Comparison of ENCODE assay signal across 26 cellular contexts in genomic region chr4:7379719-7380118, GRCh38. TPM values are rescaled to one million over a fixed set of nuclear protein-coding genes. Genes with fewer than 3 reads are reported as not detected.
"Had no signal": no experiment of that assay in that cellular context is flagged by ENCODE, and none has a peak within 500 bp of the region (broad histone marks: within the 10 kb centered on the region; RNA-seq: fewer than 3 reads in every experiment).

No MANE protein-coding gene starts in this region.

- H3K27ac ChIP-seq: adrenal gland had no signal

- H3K36me3 ChIP-seq: adrenal gland had no signal

- H3K4me3 Mint-ChIP-seq: activated CD8-positive, alpha-beta T cell treated with anti-CD3 and anti-CD28 coated beads, Interleukin-2, amount 10 ng/mL, durations not matched to agents 7 days and 5 days; activated naive CD8-positive, alpha-beta T cell treated with anti-CD3 and anti-CD28 coated beads, Interleukin-2, amount 10 ng/mL, durations not matched to agents 7 days and 5 days; T-helper 1 cell treated with Interleukin-12 subunit alpha and Interleukin-12 subunit beta and Interleukin-4 antibody, amounts not matched to agents 30 μg/mL and 1 μg/mL, for 36 hours; WTC11 had no signal

- H3K36me3 Mint-ChIP-seq: activated naive CD8-positive, alpha-beta T cell treated with anti-CD3 and anti-CD28 coated beads, Interleukin-2, amount 10 ng/mL, durations not matched to agents 7 days and 5 days; WTC11 had no signal

- H3K4me3 ChIP-seq: adrenal gland had no signal

- H3K27ac Mint-ChIP-seq: activated CD8-positive, alpha-beta T cell treated with anti-CD3 and anti-CD28 coated beads, Interleukin-2, amount 10 ng/mL, durations not matched to agents 7 days and 5 days; activated naive CD8-positive, alpha-beta T cell treated with anti-CD3 and anti-CD28 coated beads, Interleukin-2, amount 10 ng/mL, durations not matched to agents 7 days and 5 days; T-helper 1 cell treated with Interleukin-12 subunit alpha and Interleukin-12 subunit beta and Interleukin-4 antibody, amounts not matched to agents 30 μg/mL and 1 μg/mL, for 36 hours; WTC11 had no signal

- H3K27me3 ChIP-seq: adrenal gland had no signal

- DNase-seq: activated CD4-positive, alpha-beta T cell treated with anti-CD3 and anti-CD28 coated beads for 48 hours; activated CD4-positive, alpha-beta T cell treated with anti-CD3 and anti-CD28 coated beads, Interleukin-2, amount 50 U/mL, for 4 hours; activated CD4-positive, CD25-positive, alpha-beta regulatory T cell treated with anti-CD3 and anti-CD28 coated beads, Interleukin-2, amount 50 U/mL, for 72 hours; activated CD8-positive, alpha-beta memory T cell treated with anti-CD3 and anti-CD28 coated beads, Interleukin-2, amount 50 U/mL, for 48 hours; activated CD8-positive, alpha-beta T cell treated with anti-CD3 and anti-CD28 coated beads, Interleukin-2, amount 10 ng/mL, durations not matched to agents 7 days and 5 days; activated naive CD4-positive, alpha-beta T cell treated with anti-CD3 and anti-CD28 coated beads, Interleukin-2, amount 50 U/mL, for 16 hours; activated naive CD8-positive, alpha-beta T cell treated with anti-CD3 and anti-CD28 coated beads, Interleukin-2, amount 10 ng/mL, durations not matched to agents 7 days and 5 days; activated T-cell treated with anti-CD3 and anti-CD28 coated beads, Interleukin-2, amount 50 U/mL, for 1 hour; adrenal gland; IMR-90; Kasumi-1; KBM-7; NCI-H1105 treated with DMSO at 0.1 percent for 48 hours; NCI-H1436 treated with DMSO at 0.1 percent for 48 hours; NCI-H187 treated with DMSO at 0.1 percent for 48 hours; NCI-H2081 treated with DMSO at 0.1 percent for 48 hours; NCI-H446 treated with DMSO at 0.1 percent for 48 hours; NCI-H526; NCI-H774; RPMI8226; SHP77 treated with DMSO at 0.1 percent for 48 hours had no signal

- ATAC-seq: activated CD8-positive, alpha-beta T cell treated with anti-CD3 and anti-CD28 coated beads, Interleukin-2, amount 10 ng/mL, durations not matched to agents 7 days and 5 days; Panc1; WTC11 had no signal

- H3K9me3 ChIP-seq: adrenal gland had no signal

- H3K4me1 ChIP-seq: adrenal gland had no signal

- H3K4me1 Mint-ChIP-seq: WTC11 had no signal

RNA-seq across cellular contexts. Expression of gene PSAPL1, which starts 55.0 kb away (rescaled TPM):
- total RNA-seq: activated CD8-positive, alpha-beta T cell treated with anti-CD3 and anti-CD28 coated beads, Interleukin-2, amount 10 ng/mL, durations not matched to agents 7 days and 5 days; activated naive CD8-positive, alpha-beta T cell treated with anti-CD3 and anti-CD28 coated beads, Interleukin-2, amount 10 ng/mL, durations not matched to agents 7 days and 5 days; adrenal gland; IMR-90; OCI-LY7; SK-MEL-5; WTC11 had no signal
